ENCODE assay signal across 8 cellular contexts in the genomic region with DNA sequence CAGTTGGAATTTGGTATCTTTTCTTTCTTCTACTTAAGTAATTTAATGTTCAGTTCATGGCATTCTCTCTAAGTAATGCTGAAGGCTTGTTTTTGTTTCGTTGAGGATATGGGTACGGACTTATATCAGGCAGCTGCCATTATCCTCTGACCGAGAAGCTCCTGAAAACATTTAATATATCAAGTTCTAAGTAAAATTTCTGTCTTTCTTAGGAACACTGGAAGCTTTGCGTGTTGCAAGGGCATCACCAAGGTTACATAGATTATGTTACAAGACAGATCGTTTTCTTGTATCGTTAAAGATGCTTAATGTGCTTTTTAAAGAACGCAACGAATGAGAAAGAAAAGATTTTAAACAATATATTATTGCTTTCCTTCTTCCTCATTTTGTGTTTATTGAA. TPM values are rescaled to one million over a fixed set of nuclear protein-coding genes. Genes with fewer than 3 reads are reported as not detected.
DNase-seq lines count a peak whose midpoint lies in the region; ATAC-seq, FAIRE-seq and TF ChIP-seq lines count a peak whose summit lies in the region.

No MANE protein-coding gene starts in this region.

- H3K27ac Mint-ChIP-seq in T-helper 1 cell treated with Interleukin-12 subunit alpha and Interleukin-12 subunit beta and Interleukin-4 antibody, amounts not matched to agents 30 μg/mL and 1 μg/mL, for 36 hours = peak overlapping the region; percentile 94
- peak overlapping the region; percentile 79 for H3K27ac Mint-ChIP-seq in glutamatergic neuron (ENCODE audit: unreplicated experiment)
- peak overlapping the region; percentile 94 for H3K27ac Mint-ChIP-seq in stimulated activated naive B cell treated with anti-CD40 and anti-IgM and Interleukin-4, amounts not matched to agents 10 μg/mL and 1 μg/mL and 100 μg/mL, for 72 hours

- H3K9me3 Mint-ChIP-seq in T-helper 1 cell treated with Interleukin-12 subunit alpha and Interleukin-12 subunit beta and Interleukin-4 antibody, amounts not matched to agents 30 μg/mL and 1 μg/mL, for 36 hours = peaks cover 14% of the 10 kb centered on the region
- H3K9me3 Mint-ChIP-seq in glutamatergic neuron (ENCODE audit: unreplicated experiment) = peaks cover 9% of the 10 kb centered on the region
- H3K9me3 Mint-ChIP-seq in stimulated activated naive B cell treated with anti-CD40 and anti-IgM and Interleukin-4, amounts not matched to agents 10 μg/mL and 1 μg/mL and 100 μg/mL, for 72 hours = peaks cover 0 to 4% of the 10 kb centered on the region in 2 donors

- H3K27ac ChIP-seq in foreskin keratinocyte = no peak overlapping the region

- H3K36me3 Mint-ChIP-seq in T-helper 1 cell treated with Interleukin-12 subunit alpha and Interleukin-12 subunit beta and Interleukin-4 antibody, amounts not matched to agents 30 μg/mL and 1 μg/mL, for 36 hours (ENCODE audit: low read depth) = peaks cover 12% of the 10 kb centered on the region
- no peaks in the 10 kb centered on the region for H3K36me3 Mint-ChIP-seq in glutamatergic neuron (ENCODE audit: unreplicated experiment)
- H3K36me3 Mint-ChIP-seq in stimulated activated naive B cell treated with anti-CD40 and anti-IgM and Interleukin-4, amounts not matched to agents 10 μg/mL and 1 μg/mL and 100 μg/mL, for 72 hours = peaks cover 2 to 8% of the 10 kb centered on the region in 2 donors

- H3K27me3 ChIP-seq in foreskin keratinocyte = no peaks in the 10 kb centered on the region

- TF ChIP-seq CTCF in glutamatergic neuron (IDR thresholded peaks at IDR 0.05; ENCODE audit: partially characterized antibody, unreplicated experiment) (no peak), omental fat pad (IDR thresholded peaks at IDR 0.05) (no peak), foreskin keratinocyte (conservative IDR thresholded peaks at IDR 0.05) (no peak)

- H3K4me1 ChIP-seq in foreskin keratinocyte = peaks cover 10% of the 10 kb centered on the region

- no peak for ATAC-seq in stimulated activated naive B cell treated with anti-CD40 and anti-IgM and Interleukin-4, amounts not matched to agents 10 μg/mL and 1 μg/mL and 100 μg/mL, for 72 hours (replicated peaks)
- ATAC-seq in GM18858 (IDR thresholded peaks at IDR 0.05; ENCODE audit: unreplicated experiment) (no peak), omental fat pad (ENCODE audit: low FRiP score) (no peak), foreskin keratinocyte (no peak)

- peak overlapping the region; percentile 92 for H3K4me3 Mint-ChIP-seq in T-helper 1 cell treated with Interleukin-12 subunit alpha and Interleukin-12 subunit beta and Interleukin-4 antibody, amounts not matched to agents 30 μg/mL and 1 μg/mL, for 36 hours
- peak overlapping the region; percentile 94 for H3K4me3 Mint-ChIP-seq in glutamatergic neuron (ENCODE audit: unreplicated experiment)
- peak overlapping the region; percentile 86 to 98 for H3K4me3 Mint-ChIP-seq in stimulated activated naive B cell treated with anti-CD40 and anti-IgM and Interleukin-4, amounts not matched to agents 10 μg/mL and 1 μg/mL and 100 μg/mL, for 72 hours

- H3K27me3 Mint-ChIP-seq in T-helper 1 cell treated with Interleukin-12 subunit alpha and Interleukin-12 subunit beta and Interleukin-4 antibody, amounts not matched to agents 30 μg/mL and 1 μg/mL, for 36 hours (ENCODE audit: low read depth) = peaks cover 15% of the 10 kb centered on the region
- peaks cover 5% of the 10 kb centered on the region for H3K27me3 Mint-ChIP-seq in glutamatergic neuron (ENCODE audit: unreplicated experiment)
- H3K27me3 Mint-ChIP-seq in stimulated activated naive B cell treated with anti-CD40 and anti-IgM and Interleukin-4, amounts not matched to agents 10 μg/mL and 1 μg/mL and 100 μg/mL, for 72 hours = no peaks in the 10 kb centered on the region

- peaks cover 34% of the 10 kb centered on the region for H3K4me1 Mint-ChIP-seq in T-helper 1 cell treated with Interleukin-12 subunit alpha and Interleukin-12 subunit beta and Interleukin-4 antibody, amounts not matched to agents 30 μg/mL and 1 μg/mL, for 36 hours (ENCODE audit: low read depth)
- H3K4me1 Mint-ChIP-seq in glutamatergic neuron (ENCODE audit: low read depth, unreplicated experiment) = peaks cover 12% of the 10 kb centered on the region
- peaks cover 23 to 38% of the 10 kb centered on the region in 2 donors for H3K4me1 Mint-ChIP-seq in stimulated activated naive B cell treated with anti-CD40 and anti-IgM and Interleukin-4, amounts not matched to agents 10 μg/mL and 1 μg/mL and 100 μg/mL, for 72 hours

- DNase-seq in T-helper 1 cell (no peak), glutamatergic neuron (no peak), omental fat pad (ENCODE audit: low spot score) (no peak), foreskin keratinocyte (no peak)
- DNase-seq in stimulated activated naive B cell treated with anti-CD40 and anti-IgM and Interleukin-4, amounts not matched to agents 10 μg/mL and 1 μg/mL and 100 μg/mL, for 72 hours = no peak

- peak; percentile 46 for FAIRE-seq in TTC549 (lab: Jason Lieb, UNC)

RNA-seq across cellular contexts. Expression of gene GALNT2, which starts 1.0 kb away (rescaled TPM):
- total RNA-seq in glutamatergic neuron (ENCODE audit: unreplicated experiment) (35.2 TPM), omental fat pad (10 to 100 TPM; 50.7 to 85.0 (median 71.8) TPM), foreskin keratinocyte (71.2 and 86.9 TPM in 2 replicates)
- 47.0 and 55.0 TPM in 2 replicates for polyA plus RNA-seq in foreskin keratinocyte
